In genomic region chr2:108396845-108397244, GRCh38 we compare ENCODE assay signal across 1 cellular context.
TF ChIP-seq lines count a peak whose summit lies in the region.

No MANE protein-coding gene starts in this region.

TF ChIP-seq in K562, 482 proteins besides CTCF, POLR2A, EP300 and RAD21 (continued from another document):
- TF ChIP-seq, protein P1, sequence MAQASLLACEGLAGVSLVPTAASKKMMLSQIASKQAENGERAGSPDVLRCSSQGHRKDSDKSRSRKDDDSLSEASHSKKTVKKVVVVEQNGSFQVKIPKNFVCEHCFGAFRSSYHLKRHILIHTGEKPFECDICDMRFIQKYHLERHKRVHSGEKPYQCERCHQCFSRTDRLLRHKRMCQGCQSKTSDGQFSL (CRISPR knock-in tag; IDR thresholded peaks at IDR 0.05), result no peak
- TF ChIP-seq, protein P1 (tag; IDR thresholded peaks at IDR 0.05), result no peak
- TF ChIP-seq GABPB2 (CRISPR knock-in tag; conservative IDR thresholded peaks at IDR 0.05) (no peak), CEBPZ (IDR thresholded peaks at IDR 0.05; ENCODE audit: borderline replicate concordance, low read depth, low read length) (no peak), ZNF766 (CRISPR knock-in tag; conservative IDR thresholded peaks at IDR 0.05) (0 out of 2 replicates have a peak, but pooled peaks have one; percentile 23), ETV1 (tag; conservative IDR thresholded peaks at IDR 0.05; ENCODE audit: low read depth) (no peak), ZNF830 (CRISPR knock-in tag; IDR thresholded peaks at IDR 0.05) (no peak), MLLT1 (IDR thresholded peaks at IDR 0.05) (no peak), PHF21A (IDR thresholded peaks at IDR 0.05; ENCODE audit: borderline replicate concordance, low read depth) (no peak), SMC3 (conservative IDR thresholded peaks at IDR 0.05; ENCODE audit: insufficient read depth, low read depth, low read length) (0 out of 2 replicates have a peak, but pooled peaks have one; percentile 12), BRF1 (IDR thresholded peaks at IDR 0.05; ENCODE audit: borderline replicate concordance, extremely low read depth, insufficient read length) (no peak), ZNF239 (CRISPR knock-in tag; IDR thresholded peaks at IDR 0.05) (no peak), NFATC3 (IDR thresholded peaks at IDR 0.05) (no peak), AFF1 (IDR thresholded peaks at IDR 0.05; ENCODE audit: low read depth in 1 of 2, partially characterized antibody in 2 of 2) (no peak)
- TF ChIP-seq, protein P2, sequence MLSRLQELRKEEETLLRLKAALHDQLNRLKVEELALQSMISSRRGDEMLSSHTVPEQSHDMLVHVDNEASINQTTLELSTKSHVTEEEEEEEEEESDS (CRISPR knock-in tag; IDR thresholded peaks at IDR 0.05), result no peak
- TF ChIP-seq, protein P3, sequence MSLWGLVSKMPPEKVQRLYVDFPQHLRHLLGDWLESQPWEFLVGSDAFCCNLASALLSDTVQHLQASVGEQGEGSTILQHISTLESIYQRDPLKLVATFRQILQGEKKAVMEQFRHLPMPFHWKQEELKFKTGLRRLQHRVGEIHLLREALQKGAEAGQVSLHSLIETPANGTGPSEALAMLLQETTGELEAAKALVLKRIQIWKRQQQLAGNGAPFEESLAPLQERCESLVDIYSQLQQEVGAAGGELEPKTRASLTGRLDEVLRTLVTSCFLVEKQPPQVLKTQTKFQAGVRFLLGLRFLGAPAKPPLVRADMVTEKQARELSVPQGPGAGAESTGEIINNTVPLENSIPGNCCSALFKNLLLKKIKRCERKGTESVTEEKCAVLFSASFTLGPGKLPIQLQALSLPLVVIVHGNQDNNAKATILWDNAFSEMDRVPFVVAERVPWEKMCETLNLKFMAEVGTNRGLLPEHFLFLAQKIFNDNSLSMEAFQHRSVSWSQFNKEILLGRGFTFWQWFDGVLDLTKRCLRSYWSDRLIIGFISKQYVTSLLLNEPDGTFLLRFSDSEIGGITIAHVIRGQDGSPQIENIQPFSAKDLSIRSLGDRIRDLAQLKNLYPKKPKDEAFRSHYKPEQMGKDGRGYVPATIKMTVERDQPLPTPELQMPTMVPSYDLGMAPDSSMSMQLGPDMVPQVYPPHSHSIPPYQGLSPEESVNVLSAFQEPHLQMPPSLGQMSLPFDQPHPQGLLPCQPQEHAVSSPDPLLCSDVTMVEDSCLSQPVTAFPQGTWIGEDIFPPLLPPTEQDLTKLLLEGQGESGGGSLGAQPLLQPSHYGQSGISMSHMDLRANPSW (CRISPR knock-in tag; IDR thresholded peaks at IDR 0.05), result no peak
- TF ChIP-seq, protein P4, sequence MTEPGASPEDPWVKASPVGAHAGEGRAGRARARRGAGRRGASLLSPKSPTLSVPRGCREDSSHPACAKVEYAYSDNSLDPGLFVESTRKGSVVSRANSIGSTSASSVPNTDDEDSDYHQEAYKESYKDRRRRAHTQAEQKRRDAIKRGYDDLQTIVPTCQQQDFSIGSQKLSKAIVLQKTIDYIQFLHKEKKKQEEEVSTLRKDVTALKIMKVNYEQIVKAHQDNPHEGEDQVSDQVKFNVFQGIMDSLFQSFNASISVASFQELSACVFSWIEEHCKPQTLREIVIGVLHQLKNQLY (CRISPR knock-in tag; conservative IDR thresholded peaks at IDR 0.05), result no peak
